ENCODE assay signal across 11 cellular contexts in the genomic region with DNA sequence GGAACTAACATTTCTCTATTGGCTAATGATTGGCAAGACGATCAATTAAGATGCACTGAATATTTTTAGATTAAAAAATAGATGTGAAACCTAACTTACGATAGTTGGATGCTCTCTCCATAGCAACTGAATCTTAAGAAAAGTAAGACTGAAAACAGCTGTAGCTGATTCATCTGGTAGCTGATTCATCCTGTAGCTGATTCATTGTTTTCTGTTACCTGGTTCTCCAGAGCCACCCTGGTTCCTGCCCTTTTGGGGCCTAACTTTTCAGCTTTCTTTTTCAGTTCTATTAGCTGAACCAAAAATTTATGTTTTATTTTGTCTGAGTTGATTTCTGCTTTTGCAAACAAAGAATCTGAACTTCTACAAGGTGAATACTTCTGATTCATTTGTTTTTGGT. TPM values are rescaled to one million over a fixed set of nuclear protein-coding genes. Genes with fewer than 3 reads are reported as not detected.
DNase-seq lines count a peak whose midpoint lies in the region; ATAC-seq and TF ChIP-seq lines count a peak whose summit lies in the region.
"Had no signal": no experiment of that assay in that cellular context is flagged by ENCODE, and none has a peak within 500 bp of the region (broad histone marks: within the 10 kb centered on the region; RNA-seq: fewer than 3 reads in every experiment).

No MANE protein-coding gene starts in this region.

- intact Hi-C loops in CD4-positive, alpha-beta memory T cell (cut with micrococcal nuclease) = no loop called here

- peaks cover 5 to 9% (median 8%) of the 10 kb centered on the region in 4 donors for H3K4me1 Mint-ChIP-seq in CD4-positive, alpha-beta memory T cell

- H3K4me1 ChIP-seq in CD4-positive, alpha-beta memory T cell (ENCODE audit: insufficient read depth, low read length) = peaks cover 8% of the 10 kb centered on the region

- ATAC-seq in GM19351 (IDR thresholded peaks at IDR 0.05; ENCODE audit: unreplicated experiment) = peak; percentile 63
- ATAC-seq in HG03460 (IDR thresholded peaks at IDR 0.05; ENCODE audit: unreplicated experiment) = peak; percentile 68
- ATAC-seq: upper lobe of right lung had no signal

- CTCF ChIA-PET in CD4-positive, alpha-beta memory T cell (lab: Charles Lee; ENCODE audit: partially characterized antibody) = interaction anchor here (0.7 to 2.4 kb wide), 17 partner anchors 10 to 1283 kb away, joined by 3 to 11 read pairs (median 4); a partner anchor contains a TSS

- H3K27ac Mint-ChIP-seq in CD4-positive, alpha-beta memory T cell = no peak overlapping the region

- no peaks in the 10 kb centered on the region for H3K36me3 ChIP-seq in CD4-positive, alpha-beta memory T cell (ENCODE audit: insufficient read depth, low read length)
- H3K36me3 ChIP-seq: upper lobe of right lung had no signal

- H3K27me3 ChIP-seq in CD4-positive, alpha-beta memory T cell (ENCODE audit: insufficient read depth, low read length) = peaks cover 12% of the 10 kb centered on the region

- H3K36me3 Mint-ChIP-seq in CD4-positive, alpha-beta memory T cell = no peaks in the 10 kb centered on the region

- H3K4me3 ChIP-seq in epithelial cell of esophagus (ENCODE audit: low read length) = no peak overlapping the region
- H3K4me3 ChIP-seq in CD4-positive, alpha-beta memory T cell (ENCODE audit: low read length in 2 of 2) = no peak overlapping the region
- H3K4me3 ChIP-seq: upper lobe of right lung had no signal

- DNase-seq in EL (peak; percentile 35), epithelial cell of esophagus (ENCODE audit: low read depth) (peak; percentile 89), NCI-H345 treated with DMSO at 0.1 percent for 48 hours (lab: John Stamatoyannopoulos, UW; ENCODE audit: unreplicated experiment) (no peak), Ammon's horn (ENCODE audit: low spot score) (no peak), activated gamma-delta T cell (lab: John Stamatoyannopoulos, UW) (no peak)
- DNase-seq in CD4-positive, alpha-beta memory T cell = no peak
- DNase-seq: upper lobe of right lung had no signal

- no peak overlapping the region for H3K27ac ChIP-seq in CD4-positive, alpha-beta memory T cell (ENCODE audit: low read depth, low read length)
- H3K27ac ChIP-seq: upper lobe of right lung had no signal

- no peaks in the 10 kb centered on the region for H3K9me3 Mint-ChIP-seq in CD4-positive, alpha-beta memory T cell
- H3K9me3 Mint-ChIP-seq: IgD-negative memory B cell had no signal

- POLR2A ChIA-PET in CD4-positive, alpha-beta memory T cell (lab: Charles Lee; ENCODE audit: partially characterized antibody) = no interaction called here

- H3K27me3 Mint-ChIP-seq in CD4-positive, alpha-beta memory T cell = peaks cover 22 to 42% of the 10 kb centered on the region in 2 donors

- H3K9me3 ChIP-seq in CD4-positive, alpha-beta memory T cell (ENCODE audit: control insufficient read depth in 1 of 2, low read length in 2 of 2) = no peaks in the 10 kb centered on the region
- H3K9me3 ChIP-seq: upper lobe of right lung had no signal

- TF ChIP-seq CTCF in epithelial cell of esophagus (IDR thresholded peaks at IDR 0.05; ENCODE audit: insufficient read depth, low read depth, low read length, missing control alignments) = no peak

- no peak overlapping the region for H3K4me3 Mint-ChIP-seq in CD4-positive, alpha-beta memory T cell
- H3K4me3 Mint-ChIP-seq: IgD-negative memory B cell had no signal

RNA-seq across cellular contexts. Expression of a gene that starts 22.7 kb away (rescaled TPM):
- not detected for total RNA-seq in CD4-positive, alpha-beta memory T cell
- polyA plus RNA-seq in CD4-positive, alpha-beta memory T cell = under 1 TPM in 1 of 2 donors, not detected in 1; 0.58 TPM
- polyA plus RNA-seq: IgD-negative memory B cell had no signal

RNA-seq across cellular contexts. Expression of a gene that starts 38.7 kb away (rescaled TPM):
- 10 to 100 TPM; 17.5 to 19.8 TPM for total RNA-seq in CD4-positive, alpha-beta memory T cell
- polyA plus RNA-seq in CD4-positive, alpha-beta memory T cell = 1 to 10 TPM; 1.3 to 3.9 TPM

RNA-seq across cellular contexts. Expression of a gene that starts 52.8 kb away (rescaled TPM):
- not detected for total RNA-seq in CD4-positive, alpha-beta memory T cell
- not detected for polyA plus RNA-seq in CD4-positive, alpha-beta memory T cell
- total RNA-seq: skeletal muscle tissue, upper lobe of right lung had no signal
- polyA plus RNA-seq: IgD-negative memory B cell had no signal

Comparison
In these comparisons a context has a peak if more than half of its experiments do, and no peak if none do; other contexts are left out.
1. DNase-seq: peak in EL (single experiment) and epithelial cell of esophagus (single experiment); none in NCI-H345 treated with DMSO at 0.1 percent for 48 hours (single experiment), Ammon's horn (single experiment), activated gamma-delta T cell (single experiment) and CD4-positive, alpha-beta memory T cell (0 of 5).